14 cellular contexts compared by ENCODE assay signal in the genomic region with DNA sequence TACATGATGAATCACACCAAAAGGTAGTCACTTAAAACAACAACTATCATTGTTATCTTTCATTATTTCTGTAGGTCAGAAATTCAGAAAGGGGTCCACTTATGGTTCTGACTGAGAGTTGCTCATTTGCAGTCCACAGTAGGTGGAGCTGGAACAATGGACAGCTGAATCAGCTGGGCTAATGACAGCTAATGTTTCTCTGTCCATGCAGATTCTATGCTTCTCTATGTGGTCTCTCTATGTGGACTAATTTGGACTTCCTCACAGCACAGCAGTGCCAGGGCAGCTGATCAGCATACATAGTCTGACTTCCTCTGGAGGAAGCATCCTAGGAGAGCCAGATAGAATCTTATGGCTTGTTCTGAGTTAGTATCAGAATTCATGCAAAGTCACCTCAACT.
DNase-seq lines count a peak whose midpoint lies in the region; ATAC-seq and TF ChIP-seq lines count a peak whose summit lies in the region.
"Had no signal": no experiment of that assay in that cellular context is flagged by ENCODE, and none has a peak within 500 bp of the region (broad histone marks: within the 10 kb centered on the region; RNA-seq: fewer than 3 reads in every experiment).

No MANE protein-coding gene starts in this region.

- no peaks in the 10 kb centered on the region for H3K27me3 Mint-ChIP-seq in WTC11 (ENCODE audit: low read depth)
- H3K27me3 Mint-ChIP-seq: activated naive CD4-positive, alpha-beta T cell treated with anti-CD3 and anti-CD28 coated beads, Interleukin-2, amount 50 U/mL, for 24 hours had no signal

- H3K4me1 Mint-ChIP-seq in WTC11 = peaks cover 24% of the 10 kb centered on the region
- H3K4me1 Mint-ChIP-seq: activated naive CD4-positive, alpha-beta T cell treated with anti-CD3 and anti-CD28 coated beads, Interleukin-2, amount 50 U/mL, for 24 hours had no signal

- POLR2A ChIA-PET in WTC11 (lab: Charles Lee) = interaction anchor here (0.6 kb wide), 1 partner anchor 715 kb away, joined by 3 read pairs; no protein-coding TSS in a partner anchor

- no peaks in the 10 kb centered on the region for H3K9me3 ChIP-seq in MG63
- H3K9me3 ChIP-seq: thoracic aorta had no signal

- DNase-seq in Caki2 (ENCODE audit: low read depth) (peak; percentile 18), MG63 (peak; percentile 1), astrocyte of the spinal cord (ENCODE audit: low read depth, low spot score) (peak; percentile 12), kidney tubule cell (ENCODE audit: low spot score) (peak; percentile 24), iPS-NIHi7 (ENCODE audit: extremely low spot score) (no peak), NCI-H1105 treated with DMSO at 0.1 percent for 48 hours (lab: John Stamatoyannopoulos, UW) (no peak), WTC11 (ENCODE audit: low spot score) (no peak)
- DNase-seq: erythroblast, mesendoderm, NCI-H510A, nucleus accumbens had no signal

- in situ Hi-C loops in Caki2 (cut with HindIII; ENCODE audit: low pct_unique_long_range_greater_than_20kb, low sequenced_read_pairs) = no loop called here
- in situ Hi-C loops in astrocyte of the spinal cord (cut with HindIII; ENCODE audit: low sequenced_read_pairs) = no loop called here

- CTCF ChIA-PET in WTC11 (lab: Charles Lee) = interaction anchor here (1.0 kb wide), 1 partner anchor 86 kb away, joined by 3 read pairs; no protein-coding TSS in a partner anchor

- TF ChIP-seq CTCF in astrocyte of the spinal cord (IDR thresholded peaks at IDR 0.05; ENCODE audit: low read depth, low read length) (no peak), WTC11 (IDR thresholded peaks at IDR 0.05) (no peak)

- no peak for ATAC-seq in GM21390 (IDR thresholded peaks at IDR 0.05; ENCODE audit: unreplicated experiment)
- no peak for ATAC-seq in WTC11

- no peaks in the 10 kb centered on the region for H3K36me3 Mint-ChIP-seq in WTC11
- H3K36me3 Mint-ChIP-seq: activated naive CD4-positive, alpha-beta T cell treated with anti-CD3 and anti-CD28 coated beads, Interleukin-2, amount 50 U/mL, for 24 hours had no signal

- H3K4me3 Mint-ChIP-seq in WTC11 = no peak overlapping the region
- H3K4me3 Mint-ChIP-seq: activated naive CD4-positive, alpha-beta T cell treated with anti-CD3 and anti-CD28 coated beads, Interleukin-2, amount 50 U/mL, for 24 hours had no signal

- no peaks in the 10 kb centered on the region for H3K27me3 ChIP-seq in MG63

- peaks cover 10% of the 10 kb centered on the region for H3K9me3 Mint-ChIP-seq in WTC11
- H3K9me3 Mint-ChIP-seq: activated naive CD4-positive, alpha-beta T cell treated with anti-CD3 and anti-CD28 coated beads, Interleukin-2, amount 50 U/mL, for 24 hours had no signal

- H3K4me3 ChIP-seq in MG63 (no peak overlapping the region), astrocyte of the spinal cord (ENCODE audit: low read depth, low read length) (no peak overlapping the region)
- H3K4me3 ChIP-seq: thoracic aorta had no signal

- no peak overlapping the region for H3K27ac Mint-ChIP-seq in WTC11
- H3K27ac Mint-ChIP-seq: activated naive CD4-positive, alpha-beta T cell treated with anti-CD3 and anti-CD28 coated beads, Interleukin-2, amount 50 U/mL, for 24 hours had no signal

- no peaks in the 10 kb centered on the region for H3K36me3 ChIP-seq in MG63
- H3K36me3 ChIP-seq: thoracic aorta had no signal

TF ChIP-seq in WTC11, 78 proteins besides CTCF, POLR2A, EP300 and RAD21 (continues in another document):
- TF ChIP-seq, protein P1, sequence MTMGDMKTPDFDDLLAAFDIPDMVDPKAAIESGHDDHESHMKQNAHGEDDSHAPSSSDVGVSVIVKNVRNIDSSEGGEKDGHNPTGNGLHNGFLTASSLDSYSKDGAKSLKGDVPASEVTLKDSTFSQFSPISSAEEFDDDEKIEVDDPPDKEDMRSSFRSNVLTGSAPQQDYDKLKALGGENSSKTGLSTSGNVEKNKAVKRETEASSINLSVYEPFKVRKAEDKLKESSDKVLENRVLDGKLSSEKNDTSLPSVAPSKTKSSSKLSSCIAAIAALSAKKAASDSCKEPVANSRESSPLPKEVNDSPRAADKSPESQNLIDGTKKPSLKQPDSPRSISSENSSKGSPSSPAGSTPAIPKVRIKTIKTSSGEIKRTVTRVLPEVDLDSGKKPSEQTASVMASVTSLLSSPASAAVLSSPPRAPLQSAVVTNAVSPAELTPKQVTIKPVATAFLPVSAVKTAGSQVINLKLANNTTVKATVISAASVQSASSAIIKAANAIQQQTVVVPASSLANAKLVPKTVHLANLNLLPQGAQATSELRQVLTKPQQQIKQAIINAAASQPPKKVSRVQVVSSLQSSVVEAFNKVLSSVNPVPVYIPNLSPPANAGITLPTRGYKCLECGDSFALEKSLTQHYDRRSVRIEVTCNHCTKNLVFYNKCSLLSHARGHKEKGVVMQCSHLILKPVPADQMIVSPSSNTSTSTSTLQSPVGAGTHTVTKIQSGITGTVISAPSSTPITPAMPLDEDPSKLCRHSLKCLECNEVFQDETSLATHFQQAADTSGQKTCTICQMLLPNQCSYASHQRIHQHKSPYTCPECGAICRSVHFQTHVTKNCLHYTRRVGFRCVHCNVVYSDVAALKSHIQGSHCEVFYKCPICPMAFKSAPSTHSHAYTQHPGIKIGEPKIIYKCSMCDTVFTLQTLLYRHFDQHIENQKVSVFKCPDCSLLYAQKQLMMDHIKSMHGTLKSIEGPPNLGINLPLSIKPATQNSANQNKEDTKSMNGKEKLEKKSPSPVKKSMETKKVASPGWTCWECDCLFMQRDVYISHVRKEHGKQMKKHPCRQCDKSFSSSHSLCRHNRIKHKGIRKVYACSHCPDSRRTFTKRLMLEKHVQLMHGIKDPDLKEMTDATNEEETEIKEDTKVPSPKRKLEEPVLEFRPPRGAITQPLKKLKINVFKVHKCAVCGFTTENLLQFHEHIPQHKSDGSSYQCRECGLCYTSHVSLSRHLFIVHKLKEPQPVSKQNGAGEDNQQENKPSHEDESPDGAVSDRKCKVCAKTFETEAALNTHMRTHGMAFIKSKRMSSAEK (CRISPR knock-in tag; IDR thresholded peaks at IDR 0.05; ENCODE audit: borderline replicate concordance) = no peak
- TF ChIP-seq ZBTB43 (CRISPR knock-in tag; IDR thresholded peaks at IDR 0.05) = no peak
- TF ChIP-seq, protein P2, sequence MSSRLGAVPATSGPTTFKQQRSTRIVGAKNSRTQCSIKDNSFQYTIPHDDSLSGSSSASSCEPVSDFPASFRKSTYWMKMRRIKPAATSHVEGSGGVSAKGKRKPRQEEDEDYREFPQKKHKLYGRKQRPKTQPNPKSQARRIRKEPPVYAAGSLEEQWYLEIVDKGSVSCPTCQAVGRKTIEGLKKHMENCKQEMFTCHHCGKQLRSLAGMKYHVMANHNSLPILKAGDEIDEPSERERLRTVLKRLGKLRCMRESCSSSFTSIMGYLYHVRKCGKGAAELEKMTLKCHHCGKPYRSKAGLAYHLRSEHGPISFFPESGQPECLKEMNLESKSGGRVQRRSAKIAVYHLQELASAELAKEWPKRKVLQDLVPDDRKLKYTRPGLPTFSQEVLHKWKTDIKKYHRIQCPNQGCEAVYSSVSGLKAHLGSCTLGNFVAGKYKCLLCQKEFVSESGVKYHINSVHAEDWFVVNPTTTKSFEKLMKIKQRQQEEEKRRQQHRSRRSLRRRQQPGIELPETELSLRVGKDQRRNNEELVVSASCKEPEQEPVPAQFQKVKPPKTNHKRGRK (CRISPR knock-in tag; IDR thresholded peaks at IDR 0.05; ENCODE audit: borderline replicate concordance) = no peak
- TF ChIP-seq ERG (CRISPR knock-in tag; IDR thresholded peaks at IDR 0.05) = no peak
- TF ChIP-seq NFYB (CRISPR knock-in tag; conservative IDR thresholded peaks at IDR 0.05; ENCODE audit: low read depth) = no peak
- no peak for TF ChIP-seq FOXP1 (CRISPR knock-in tag; IDR thresholded peaks at IDR 0.05; ENCODE audit: borderline replicate concordance)
- TF ChIP-seq, protein P3, sequence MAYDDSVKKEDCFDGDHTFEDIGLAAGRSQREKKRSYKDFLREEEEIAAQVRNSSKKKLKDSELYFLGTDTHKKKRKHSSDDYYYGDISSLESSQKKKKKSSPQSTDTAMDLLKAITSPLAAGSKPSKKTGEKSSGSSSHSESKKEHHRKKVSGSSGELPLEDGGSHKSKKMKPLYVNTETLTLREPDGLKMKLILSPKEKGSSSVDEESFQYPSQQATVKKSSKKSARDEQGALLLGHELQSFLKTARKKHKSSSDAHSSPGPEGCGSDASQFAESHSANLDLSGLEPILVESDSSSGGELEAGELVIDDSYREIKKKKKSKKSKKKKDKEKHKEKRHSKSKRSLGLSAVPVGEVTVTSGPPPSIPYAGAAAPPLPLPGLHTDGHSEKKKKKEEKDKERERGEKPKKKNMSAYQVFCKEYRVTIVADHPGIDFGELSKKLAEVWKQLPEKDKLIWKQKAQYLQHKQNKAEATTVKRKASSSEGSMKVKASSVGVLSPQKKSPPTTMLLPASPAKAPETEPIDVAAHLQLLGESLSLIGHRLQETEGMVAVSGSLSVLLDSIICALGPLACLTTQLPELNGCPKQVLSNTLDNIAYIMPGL (CRISPR knock-in tag; IDR thresholded peaks at IDR 0.05) = no peak
- no peak for TF ChIP-seq ZNF423 (CRISPR knock-in tag; IDR thresholded peaks at IDR 0.05)

Comparison
In these comparisons a context has a peak if more than half of its experiments do, and no peak if none do; other contexts are left out.
1. DNase-seq: peak in Caki2 (single experiment), MG63 (single experiment), astrocyte of the spinal cord (single experiment) and kidney tubule cell (single experiment); none in iPS-NIHi7 (single experiment), NCI-H1105 treated with DMSO at 0.1 percent for 48 hours (single experiment) and WTC11 (single experiment).